Comparison of ENCODE assay signal across 15 cellular contexts in the genomic region with DNA sequence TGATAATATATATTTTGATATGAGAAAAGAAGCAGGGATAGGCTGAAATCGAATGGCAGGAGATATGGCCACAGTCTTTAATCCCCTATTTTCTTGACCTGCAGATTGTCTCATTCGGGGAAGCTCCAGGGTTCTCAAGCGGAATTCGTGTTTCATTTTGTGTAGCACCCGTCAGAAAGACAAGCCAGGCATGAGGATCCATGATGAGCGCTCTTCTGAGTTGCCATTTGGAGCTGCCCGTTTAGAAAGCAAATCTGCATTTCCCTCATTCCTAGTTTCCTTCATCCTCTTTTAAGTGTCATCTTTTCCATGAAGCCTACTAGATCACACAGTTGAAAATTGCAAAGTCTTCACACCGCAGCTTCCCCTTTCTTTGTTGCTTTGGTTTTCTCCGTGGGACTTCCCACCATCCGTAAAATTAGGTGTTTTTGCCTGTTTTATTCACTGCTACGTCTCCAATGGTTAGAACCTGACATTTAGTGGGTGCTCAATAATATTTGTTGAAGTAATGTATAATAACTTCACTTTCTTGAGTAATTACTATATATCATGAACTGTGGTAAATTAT. TPM values are rescaled to one million over a fixed set of nuclear protein-coding genes. Genes with fewer than 3 reads are reported as not detected.
DNase-seq lines count a peak whose midpoint lies in the region; TF ChIP-seq lines count a peak whose summit lies in the region.
"Had no signal": no experiment of that assay in that cellular context is flagged by ENCODE, and none has a peak within 500 bp of the region (broad histone marks: within the 10 kb centered on the region; RNA-seq: fewer than 3 reads in every experiment).

No MANE protein-coding gene starts in this region.

- TF ChIP-seq CTCF in NB4 (IDR thresholded peaks at IDR 0.05; ENCODE audit: low read depth, low read length) (no peak), foreskin fibroblast (IDR thresholded peaks at IDR 0.05; ENCODE audit: low read depth, low read length) (no peak), dorsolateral prefrontal cortex (IDR thresholded peaks at IDR 0.05 in 54 of 56, conservative IDR thresholded peaks at IDR 0.05 in 2 of 56; ENCODE audit: low read depth in 1 of 56, partially characterized antibody in 56 of 56) (no peak)

- no peak for TF ChIP-seq POLR2A in NB4 (IDR thresholded peaks at IDR 0.05; ENCODE audit: extremely low read depth, insufficient read length)

- H3K27ac ChIP-seq in dorsolateral prefrontal cortex, result peak overlapping the region in 2 of 59 donors; percentile 17 to 43

- H3K27me3 ChIP-seq in dorsolateral prefrontal cortex, result no peaks in the 10 kb centered on the region

- H3K4me3 ChIP-seq in NB4 (ENCODE audit: low read depth, low read length) (no peak overlapping the region), foreskin fibroblast (ENCODE audit: low read depth in 1 of 2, low read length in 2 of 2) (no peak overlapping the region), dorsolateral prefrontal cortex (no peak overlapping the region)

- peak; percentile 0 for DNase-seq in GDM1 (lab: John Stamatoyannopoulos, UW)
- DNase-seq in NB4 (ENCODE audit: low read depth), result peak; percentile 48
- peak; percentile 23 for DNase-seq in SKM-1 treated with dmso at 0.1 percent for 144 hours (lab: John Stamatoyannopoulos, UW; ENCODE audit: unreplicated experiment)
- DNase-seq in pons (ENCODE audit: low spot score), result peak; percentile 29
- DNase-seq in foreskin fibroblast, result no peak
- no peak for DNase-seq in stimulated activated naive CD4-positive, alpha-beta T cell (lab: John Stamatoyannopoulos, UW)
- no peak for DNase-seq in dorsolateral prefrontal cortex
- DNase-seq: ACHN; CD8-positive, alpha-beta memory T cell; NCI-H1105; NCI-H1694 treated with DMSO at 0.1 percent for 48 hours; NCI-H446; SW 1271 had no signal

- intact Hi-C loops in dorsolateral prefrontal cortex (cut with DNase I), result no loop called here

RNA-seq across cellular contexts. Expression of a gene that starts 16.9 kb away (rescaled TPM):
- 10 to 100 TPM; 10.4 to 30.0 (median 19.8) TPM for total RNA-seq in dorsolateral prefrontal cortex
- total RNA-seq: B cell, HT1080 had no signal

Comparison
In these comparisons a context has a peak if more than half of its experiments do, and no peak if none do; other contexts are left out.
1. DNase-seq: peak in GDM1 (single experiment), NB4 (single experiment), SKM-1 treated with dmso at 0.1 percent for 144 hours (single experiment) and pons (single experiment); none in foreskin fibroblast (0 of 2), stimulated activated naive CD4-positive, alpha-beta T cell (0 of 6) and dorsolateral prefrontal cortex (0 of 10).